ENCODE assay signal across 15 cellular contexts in the genomic region with DNA sequence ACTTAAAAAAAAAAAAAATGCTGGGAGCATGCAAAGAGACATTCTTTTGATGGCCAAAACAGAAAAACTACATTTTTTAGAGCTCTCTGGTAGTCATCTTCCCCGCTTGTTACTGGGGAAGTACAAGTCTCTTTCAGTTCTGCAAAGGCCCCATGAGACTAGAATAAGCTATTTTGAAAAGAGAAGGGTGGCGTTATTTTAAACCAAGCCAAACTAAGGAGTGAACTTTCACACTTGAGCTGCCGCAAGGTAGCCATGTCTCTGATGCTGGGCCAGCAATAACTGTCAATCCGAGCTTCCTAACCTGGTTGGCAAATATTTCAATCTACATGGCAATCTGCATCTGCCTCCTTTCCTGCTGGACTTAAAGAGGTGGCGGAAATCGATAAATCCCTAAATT.
A peak's percentile ranks its signal among the peaks of the same experiment; 100 is the strongest.
DNase-seq lines count a peak whose midpoint lies in the region; ATAC-seq and TF ChIP-seq lines count a peak whose summit lies in the region.
"Had no signal": no experiment of that assay in that cellular context is flagged by ENCODE, and none has a peak within 500 bp of the region (broad histone marks: within the 10 kb centered on the region; RNA-seq: fewer than 3 reads in every experiment).

No MANE protein-coding gene starts in this region.

- TF ChIP-seq CTCF in GM13977 (IDR thresholded peaks at IDR 0.05; ENCODE audit: extremely low read depth, insufficient read depth, missing control alignments) (no peak), OCI-LY3 (IDR thresholded peaks at IDR 0.05; ENCODE audit: low read depth, low read length) (no peak), natural killer cell (IDR thresholded peaks at IDR 0.05) (no peak)

- H3K27me3 Mint-ChIP-seq in natural killer cell (ENCODE audit: low read depth in 2 of 2) = no peaks in the 10 kb centered on the region

- H3K9ac ChIP-seq in OCI-LY3 (ENCODE audit: low read length) = peak overlapping the region; percentile 12; the same call in 1 of the 2 replicates

- in situ Hi-C loops in GM13977 (cut with MboI; ENCODE audit: low pct_unique_long_range_greater_than_20kb, low sequenced_read_pairs, unreplicated experiment) = no loop called here

- peak; percentile 53 for DNase-seq in GM13977 (ENCODE audit: low spot score)
- no peak for DNase-seq in NCI-H524 (lab: John Stamatoyannopoulos, UW)
- DNase-seq in natural killer cell = no peak
- no peak for DNase-seq in activated T-cell treated with anti-CD3 and anti-CD28 coated beads, Interleukin-2, amount 50 U/mL, for 1 hour
- DNase-seq in SW 1271 (lab: John Stamatoyannopoulos, UW) = no peak
- DNase-seq: activated CD4-positive, alpha-beta T cell treated with anti-CD3 and anti-CD28 coated beads, Interleukin-2, amount 50 U/mL, for 1 hour; amniotic stem cell; erythroblast; kidney glomerular epithelial cell; Peyer's patch had no signal

- H3K27ac Mint-ChIP-seq in natural killer cell = no peak overlapping the region

- H3K4me1 Mint-ChIP-seq in natural killer cell = peaks cover 7 to 13% of the 10 kb centered on the region in 2 donors

- peak overlapping the region; percentile 80 for H3K27ac ChIP-seq in OCI-LY3 (ENCODE audit: low read length)
- H3K27ac ChIP-seq: C4-2B, prostate gland had no signal

- no peaks in the 10 kb centered on the region for H3K36me3 ChIP-seq in OCI-LY3 (replicated peaks; ENCODE audit: low read depth, low read length)
- H3K36me3 ChIP-seq: Peyer's patch, prostate gland had no signal

- H4K20me1 ChIP-seq in OCI-LY3 (ENCODE audit: insufficient read depth, low read length) = no peaks in the 10 kb centered on the region

- peak overlapping the region; percentile 61 for H3K4me2 ChIP-seq in OCI-LY3 (ENCODE audit: low read length)

- H3K9me3 Mint-ChIP-seq in natural killer cell = peaks cover 0 to 3% of the 10 kb centered on the region in 2 donors

- no peak overlapping the region for H3K4me3 ChIP-seq in OCI-LY3 (ENCODE audit: low read length)
- H3K4me3 ChIP-seq: Peyer's patch, prostate gland had no signal

- no peak overlapping the region for H3K4me3 Mint-ChIP-seq in natural killer cell

- no peak overlapping the region for H2AFZ ChIP-seq in OCI-LY3 (ENCODE audit: low read depth, low read length)

- H3K36me3 Mint-ChIP-seq in natural killer cell = peaks cover 15% of the 10 kb centered on the region

- ATAC-seq in GM21360 (IDR thresholded peaks at IDR 0.05; ENCODE audit: unreplicated experiment) (peak; percentile 90), HG03064 (IDR thresholded peaks at IDR 0.05; ENCODE audit: low read depth, unreplicated experiment) (peak; percentile 92), natural killer cell (no peak)

- no peaks in the 10 kb centered on the region for H3K9me3 ChIP-seq in OCI-LY3 (ENCODE audit: insufficient read depth, low read length)
- H3K9me3 ChIP-seq: Peyer's patch, prostate gland had no signal

- no peaks in the 10 kb centered on the region for H3K27me3 ChIP-seq in OCI-LY3 (ENCODE audit: low read depth, low read length)
- H3K27me3 ChIP-seq: Peyer's patch had no signal

- intact Hi-C loops in natural killer cell (cut with micrococcal nuclease) = no loop called here

- no peaks in the 10 kb centered on the region for H3K79me2 ChIP-seq in OCI-LY3 (ENCODE audit: low read length)

- peaks cover 30% of the 10 kb centered on the region for H3K4me1 ChIP-seq in OCI-LY3 (ENCODE audit: low read length)
- H3K4me1 ChIP-seq: Peyer's patch, prostate gland had no signal

Comparison
In these comparisons a context has a peak if more than half of its experiments do, and no peak if none do; other contexts are left out.
1. ATAC-seq: peak in GM21360 (single experiment) and HG03064 (single experiment); none in natural killer cell (0 of 3).